Comparison of ENCODE assay signal across 20 cellular contexts in the genomic region with DNA sequence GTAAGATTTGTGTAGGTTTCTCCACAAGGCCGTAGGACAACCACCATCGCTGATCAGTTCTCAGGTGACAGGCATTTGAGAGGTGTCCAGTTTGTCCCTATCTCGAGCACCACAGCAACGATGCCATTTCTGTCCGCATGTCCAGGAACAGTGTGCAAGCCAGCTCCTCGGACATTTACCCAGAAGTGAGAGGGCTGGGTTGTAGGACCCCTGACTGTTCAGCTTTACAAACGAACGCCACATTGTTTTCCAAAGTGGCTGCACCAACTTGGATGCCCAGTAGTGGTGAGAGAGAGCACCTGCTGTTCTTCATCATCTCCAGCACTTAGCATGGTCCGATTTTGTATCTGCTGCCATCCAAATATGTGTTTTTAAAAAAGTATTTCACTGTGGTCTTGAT. TPM values are rescaled to one million over a fixed set of nuclear protein-coding genes. Genes with fewer than 3 reads are reported as not detected.
"Had no signal": no experiment of that assay in that cellular context is flagged by ENCODE, and none has a peak within 500 bp of the region (broad histone marks: within the 10 kb centered on the region; RNA-seq: fewer than 3 reads in every experiment).

No MANE protein-coding gene starts in this region.

- DNase-seq: activated CD4-positive, alpha-beta T cell treated with anti-CD3 and anti-CD28 coated beads, Interleukin-2, amount 50 U/mL, for 1 hour; activated T-cell treated with anti-CD3 and anti-CD28 coated beads, Interleukin-2, amount 50 U/mL, for 4 hours; dermis blood vessel endothelial cell; effector memory CD4-positive, alpha-beta T cell; heart right ventricle; mucosa of descending colon; naive B cell; sigmoid colon; stimulated activated CD4-positive, alpha-beta T cell treated with anti-CD3 and anti-CD28 coated beads, Interleukin-4, amount 100 ng/mL, for 4 hours; T-helper 1 cell; T-helper 9 cell; testis had no signal

- H3K9me3 ChIP-seq: adrenal gland, breast epithelium, esophagus muscularis mucosa, gastroesophageal sphincter, heart right ventricle, mucosa of descending colon, ovary, sigmoid colon, testis had no signal

- ATAC-seq: activated naive CD4-positive, alpha-beta T cell treated with anti-CD3 and anti-CD28 coated beads, Interleukin-2, amount 50 U/mL, for 72 hours; activated T-cell treated with anti-CD3 and anti-CD28 coated beads, Interleukin-2, amount 50 U/mL, for 4 hours; gastroesophageal sphincter; heart right ventricle; mucosa of descending colon; stimulated activated memory B cell treated with anti-CD40 and anti-IgM and Interleukin-4, amounts not matched to agents 10 μg/mL and 1 μg/mL and 100 μg/mL, for 72 hours had no signal

- H3K4me3 ChIP-seq: adrenal gland, breast epithelium, esophagus muscularis mucosa, gastroesophageal sphincter, heart right ventricle, mucosa of descending colon, ovary, sigmoid colon, testis had no signal

- H3K27ac ChIP-seq: adrenal gland, breast epithelium, esophagus muscularis mucosa, gastroesophageal sphincter, heart right ventricle, ovary, sigmoid colon, testis had no signal

- H3K27me3 ChIP-seq: esophagus muscularis mucosa, gastroesophageal sphincter, ovary, sigmoid colon, testis had no signal

- H3K4me1 ChIP-seq: adrenal gland, breast epithelium, esophagus muscularis mucosa, gastroesophageal sphincter, heart right ventricle, sigmoid colon, testis had no signal

- H3K36me3 ChIP-seq: adrenal gland, breast epithelium, esophagus muscularis mucosa, gastroesophageal sphincter, heart right ventricle, ovary, sigmoid colon had no signal

RNA-seq across cellular contexts. Expression of gene CYP46A1, which starts 38.6 kb away (rescaled TPM):
- total RNA-seq: kidney epithelial cell had no signal
